Comparison of ENCODE assay signal across 8 cellular contexts in genomic region chr1:220046052-220046930, GRCh38. TPM values are rescaled to one million over a fixed set of nuclear protein-coding genes. Genes with fewer than 3 reads are reported as not detected.
DNase-seq lines count a peak whose midpoint lies in the region; ATAC-seq, FAIRE-seq and TF ChIP-seq lines count a peak whose summit lies in the region.

Gene EPRS1, minus strand, starts transcription at chr1:220046505. Its CDS starts 117 bp downstream, at chr1:220046388.

- H3K27ac Mint-ChIP-seq in T-helper 2 cell treated with Interferon-gamma antibody and Interleukin-4, amounts not matched to agents 5 μg/mL and 100 μg/mL, for 36 hours = peak within 1 kb of the TSS; percentile 98
- H3K27ac Mint-ChIP-seq in astrocyte (ENCODE audit: unreplicated experiment) = peak within 1 kb of the TSS; percentile 85

- peaks cover 27% of the 10 kb centered on the region for H3K4me1 Mint-ChIP-seq in T-helper 2 cell treated with Interferon-gamma antibody and Interleukin-4, amounts not matched to agents 5 μg/mL and 100 μg/mL, for 36 hours (ENCODE audit: low read depth)
- peaks cover 6% of the 10 kb centered on the region for H3K4me1 Mint-ChIP-seq in astrocyte (ENCODE audit: low read depth, unreplicated experiment)

- peaks cover 5% of the 10 kb centered on the region for H3K36me3 ChIP-seq in astrocyte (ENCODE audit: insufficient read depth, low read length)

- H3K4me3 ChIP-seq in astrocyte (ENCODE audit: insufficient read depth, low read depth, low read length) = peak within 1 kb of the TSS; percentile 91

- H3K9ac ChIP-seq in astrocyte (ENCODE audit: low read length) = peak within 1 kb of the TSS; percentile 90

- H2AFZ ChIP-seq in astrocyte (ENCODE audit: low read depth, low read length) = peak within 1 kb of the TSS; percentile 96

- TF ChIP-seq POLR2A in GM15510 (IDR thresholded peaks at IDR 0.05; ENCODE audit: borderline replicate concordance, extremely low read depth, insufficient read length) = peak; percentile 88

- H3K4me2 ChIP-seq in astrocyte (ENCODE audit: low read length) = peak within 1 kb of the TSS; percentile 91

- H3K4me1 ChIP-seq in astrocyte (ENCODE audit: insufficient read depth, low read length) = peaks cover 11% of the 10 kb centered on the region

- H3K9me3 ChIP-seq in astrocyte (ENCODE audit: insufficient read depth, low read depth, low read length) = no peaks in the 10 kb centered on the region

- peak; percentile 41 for FAIRE-seq in astrocyte (lab: Jason Lieb, UNC)

- peak; percentile 98 for ATAC-seq in HG02938 (IDR thresholded peaks at IDR 0.05; ENCODE audit: unreplicated experiment)

- H3K9me3 Mint-ChIP-seq in T-helper 2 cell treated with Interferon-gamma antibody and Interleukin-4, amounts not matched to agents 5 μg/mL and 100 μg/mL, for 36 hours = no peaks in the 10 kb centered on the region
- H3K9me3 Mint-ChIP-seq in astrocyte (ENCODE audit: unreplicated experiment) = no peaks in the 10 kb centered on the region

- peaks cover 10% of the 10 kb centered on the region for H3K36me3 Mint-ChIP-seq in T-helper 2 cell treated with Interferon-gamma antibody and Interleukin-4, amounts not matched to agents 5 μg/mL and 100 μg/mL, for 36 hours (ENCODE audit: low read depth)
- no peaks in the 10 kb centered on the region for H3K36me3 Mint-ChIP-seq in astrocyte (ENCODE audit: low read depth, unreplicated experiment)

- peak within 1 kb of the TSS; percentile 67 for H3K27ac ChIP-seq in astrocyte (ENCODE audit: low read depth, low read length)

- TF ChIP-seq CTCF in astrocyte (IDR thresholded peaks at IDR 0.05; ENCODE audit: insufficient read depth, low read depth, low read length) = peak; percentile 48

- peaks cover 13% of the 10 kb centered on the region for H4K20me1 ChIP-seq in astrocyte (ENCODE audit: insufficient read depth, low read length)

- H3K27me3 Mint-ChIP-seq in T-helper 2 cell treated with Interferon-gamma antibody and Interleukin-4, amounts not matched to agents 5 μg/mL and 100 μg/mL, for 36 hours (ENCODE audit: low read depth) = no peaks in the 10 kb centered on the region
- no peaks in the 10 kb centered on the region for H3K27me3 Mint-ChIP-seq in astrocyte (ENCODE audit: low read depth, unreplicated experiment)

- no peaks in the 10 kb centered on the region for H3K27me3 ChIP-seq in astrocyte (ENCODE audit: insufficient read depth, low read length)

- H3K4me3 Mint-ChIP-seq in T-helper 2 cell treated with Interferon-gamma antibody and Interleukin-4, amounts not matched to agents 5 μg/mL and 100 μg/mL, for 36 hours = peak within 1 kb of the TSS; percentile 100
- H3K4me3 Mint-ChIP-seq in astrocyte (ENCODE audit: unreplicated experiment) = peak within 1 kb of the TSS; percentile 92

- peak; percentile 52 to 83 for DNase-seq in NCI-H187 (lab: John Stamatoyannopoulos, UW)
- DNase-seq in T-helper 2 cell treated with Interferon-gamma antibody and Interleukin-4, amounts not matched to agents 5 μg/mL and 100 μg/mL, for 36 hours (ENCODE audit: low spot score) = peak; percentile 96
- DNase-seq in astrocyte (ENCODE audit: low read depth) = peak; percentile 99
- peak; percentile 93 for DNase-seq in hepatic stellate cell (ENCODE audit: low spot score)
- DNase-seq in renal cortical epithelial cell (ENCODE audit: low read depth) = peak; percentile 97
- DNase-seq in OCI-M2 (lab: John Stamatoyannopoulos, UW; ENCODE audit: unreplicated experiment) = no peak

- H3K79me2 ChIP-seq in astrocyte (ENCODE audit: insufficient read depth, low read length) = peaks cover 49% of the 10 kb centered on the region

RNA-seq across cellular contexts. Expression of gene EPRS1, which starts in this region (rescaled TPM):
- total RNA-seq in astrocyte = 159 and 173 TPM in 2 replicates
- total RNA-seq in renal cortical epithelial cell = 155 and 167 TPM in 2 replicates
